Comparison of ENCODE assay signal across 10 cellular contexts in genomic region chr11:92225206-92225562, GRCh38. TPM values are rescaled to one million over a fixed set of nuclear protein-coding genes. Genes with fewer than 3 reads are reported as not detected.
DNase-seq lines count a peak whose midpoint lies in the region; ATAC-seq and TF ChIP-seq lines count a peak whose summit lies in the region.
"Had no signal": no experiment of that assay in that cellular context is flagged by ENCODE, and none has a peak within 500 bp of the region (broad histone marks: within the 10 kb centered on the region; RNA-seq: fewer than 3 reads in every experiment).

No MANE protein-coding gene starts in this region.

- no peak overlapping the region for H3K27ac ChIP-seq in right cardiac atrium (ENCODE audit: low read length)
- no peak overlapping the region for H3K27ac ChIP-seq in rectal smooth muscle tissue (ENCODE audit: low read depth, low read length)

- H3K27me3 Mint-ChIP-seq in T-helper 2 cell treated with Interferon-gamma antibody and Interleukin-4, amounts not matched to agents 5 μg/mL and 100 μg/mL, for 36 hours (ENCODE audit: low read depth) = peaks cover 54% of the 10 kb centered on the region

- H3K4me3 ChIP-seq in right cardiac atrium (ENCODE audit: low read length) (peak overlapping the region; percentile 37), rectal smooth muscle tissue (ENCODE audit: low read length) (peak overlapping the region; percentile 53)

- intact Hi-C loops in right cardiac atrium (cut with DNase I) = no loop called here

- no peak overlapping the region for H3K4me3 Mint-ChIP-seq in T-helper 2 cell treated with Interferon-gamma antibody and Interleukin-4, amounts not matched to agents 5 μg/mL and 100 μg/mL, for 36 hours
- H3K4me3 Mint-ChIP-seq: activated CD4-positive, alpha-beta memory T cell treated with anti-CD3 and anti-CD28 coated beads for 36 hours had no signal

- DNase-seq in GM13977 (ENCODE audit: low spot score) (peak; percentile 19), right cardiac atrium (peak; percentile 13 to 45 (median 23)), AG08396 (ENCODE audit: low spot score) (no peak)
- no peak for DNase-seq in T-helper 2 cell treated with Interferon-gamma antibody and Interleukin-4, amounts not matched to agents 5 μg/mL and 100 μg/mL, for 36 hours (ENCODE audit: low spot score)
- no peak for DNase-seq in effector CD4-positive, alpha-beta T cell
- DNase-seq: activated CD4-positive, alpha-beta memory T cell treated with anti-CD3 and anti-CD28 coated beads for 36 hours; stimulated activated CD4-positive, alpha-beta T cell treated with anti-CD3 and anti-CD28 coated beads, Interleukin-2, amount 100 ng/mL, for 48 hours had no signal

- H3K36me3 ChIP-seq in rectal smooth muscle tissue (ENCODE audit: control insufficient read depth, insufficient read depth, low read length) = no peaks in the 10 kb centered on the region

- H3K27me3 ChIP-seq in right cardiac atrium (ENCODE audit: control insufficient read depth, insufficient read depth) (peaks cover 3% of the 10 kb centered on the region), rectal smooth muscle tissue (ENCODE audit: control insufficient read depth, insufficient read depth, low read length) (peaks cover 15% of the 10 kb centered on the region)

- H3K27ac Mint-ChIP-seq in T-helper 2 cell treated with Interferon-gamma antibody and Interleukin-4, amounts not matched to agents 5 μg/mL and 100 μg/mL, for 36 hours = no peak overlapping the region
- H3K27ac Mint-ChIP-seq: activated CD4-positive, alpha-beta memory T cell treated with anti-CD3 and anti-CD28 coated beads for 36 hours had no signal

- ATAC-seq in SK-N-SH treated with all-trans-retinoic acid at 6 μM for 48 hours (peak; percentile 29), right cardiac atrium (peak in 1 of 2 donors; percentile 15), GM18520 (IDR thresholded peaks at IDR 0.05; ENCODE audit: unreplicated experiment) (no peak)

- TF ChIP-seq CTCF in GM13977 (IDR thresholded peaks at IDR 0.05; ENCODE audit: extremely low read depth, insufficient read depth, missing control alignments) = no peak

- no peaks in the 10 kb centered on the region for H3K4me1 Mint-ChIP-seq in T-helper 2 cell treated with Interferon-gamma antibody and Interleukin-4, amounts not matched to agents 5 μg/mL and 100 μg/mL, for 36 hours (ENCODE audit: low read depth)

- in situ Hi-C loops in GM13977 (cut with MboI; ENCODE audit: low pct_unique_long_range_greater_than_20kb, low sequenced_read_pairs, unreplicated experiment) = no loop called here

- no peaks in the 10 kb centered on the region for H3K36me3 Mint-ChIP-seq in T-helper 2 cell treated with Interferon-gamma antibody and Interleukin-4, amounts not matched to agents 5 μg/mL and 100 μg/mL, for 36 hours (ENCODE audit: low read depth)

- no peak overlapping the region for H3K9ac ChIP-seq in rectal smooth muscle tissue (ENCODE audit: low read length)

- H3K4me1 ChIP-seq in right cardiac atrium (ENCODE audit: control insufficient read depth, insufficient read depth, low read length) (peaks cover 3% of the 10 kb centered on the region), rectal smooth muscle tissue (ENCODE audit: control insufficient read depth, insufficient read depth, low read length) (peaks cover 3% of the 10 kb centered on the region)

- H3K9me3 ChIP-seq in right cardiac atrium (ENCODE audit: control insufficient read depth, low read length) = no peaks in the 10 kb centered on the region

- H3K9me3 Mint-ChIP-seq in T-helper 2 cell treated with Interferon-gamma antibody and Interleukin-4, amounts not matched to agents 5 μg/mL and 100 μg/mL, for 36 hours = no peaks in the 10 kb centered on the region

- under 1% methylated on average over 26 of the region's 26 CpGs for WGBS in right cardiac atrium

TF ChIP-seq in SK-N-SH treated with all-trans-retinoic acid at 6 μM for 48 hours, 23 proteins besides CTCF, POLR2A, EP300 and RAD21:
- no peak for TF ChIP-seq ARNTL (CRISPR knock-in tag; IDR thresholded peaks at IDR 0.05; ENCODE audit: borderline replicate concordance, low read depth)
- TF ChIP-seq CREB5 (CRISPR knock-in tag; IDR thresholded peaks at IDR 0.05; ENCODE audit: low read depth) = no peak
- no peak for TF ChIP-seq PATZ1 (CRISPR knock-in tag; IDR thresholded peaks at IDR 0.05; ENCODE audit: borderline replicate concordance)
- no peak for TF ChIP-seq PPARA (CRISPR knock-in tag; IDR thresholded peaks at IDR 0.05; ENCODE audit: borderline replicate concordance)
- TF ChIP-seq OSR1 (CRISPR knock-in tag; IDR thresholded peaks at IDR 0.05) = no peak
- no peak for TF ChIP-seq SNAI2 (CRISPR knock-in tag; IDR thresholded peaks at IDR 0.05)
- no peak for TF ChIP-seq CSDC2 (CRISPR knock-in tag; IDR thresholded peaks at IDR 0.05)
- no peak for TF ChIP-seq ZNF565 (CRISPR knock-in tag; conservative IDR thresholded peaks at IDR 0.05; ENCODE audit: low read depth)
- no peak for TF ChIP-seq ZFP30 (CRISPR knock-in tag; IDR thresholded peaks at IDR 0.05)
- TF ChIP-seq ZFP3 (CRISPR knock-in tag; IDR thresholded peaks at IDR 0.05) = no peak
- no peak for TF ChIP-seq TCF4 (CRISPR knock-in tag; IDR thresholded peaks at IDR 0.05; ENCODE audit: borderline replicate concordance)
- no peak for TF ChIP-seq BACH2 (CRISPR knock-in tag; IDR thresholded peaks at IDR 0.05; ENCODE audit: borderline replicate concordance)
- TF ChIP-seq GLIS3 (CRISPR knock-in tag; IDR thresholded peaks at IDR 0.05) = no peak
- no peak for TF ChIP-seq TOX (CRISPR knock-in tag; IDR thresholded peaks at IDR 0.05; ENCODE audit: borderline replicate concordance)
- TF ChIP-seq ZC3H10 (CRISPR knock-in tag; IDR thresholded peaks at IDR 0.05) = no peak
- TF ChIP-seq POU6F1 (CRISPR knock-in tag; IDR thresholded peaks at IDR 0.05; ENCODE audit: borderline replicate concordance, low read depth) = no peak
- TF ChIP-seq ZNF8 (CRISPR knock-in tag; IDR thresholded peaks at IDR 0.05) = no peak
- no peak for TF ChIP-seq ZNF70 (CRISPR knock-in tag; IDR thresholded peaks at IDR 0.05)

RNA-seq across cellular contexts. Expression of gene FAT3, which starts 0.6 kb away (rescaled TPM):
- 1 to 10 TPM; 1.1 to 3.0 (median 1.3) TPM for total RNA-seq in right cardiac atrium
- 0.25 TPM for polyA plus RNA-seq in right cardiac atrium
- total RNA-seq: activated CD4-positive, alpha-beta memory T cell treated with anti-CD3 and anti-CD28 coated beads for 36 hours had no signal

Comparison
In these comparisons a context has a peak if more than half of its experiments do, and no peak if none do; other contexts are left out.
1. DNase-seq: peak in GM13977 (single experiment) and right cardiac atrium (3 of 3); none in T-helper 2 cell treated with Interferon-gamma antibody and Interleukin-4, amounts not matched to agents 5 μg/mL and 100 μg/mL, for 36 hours (single experiment), effector CD4-positive, alpha-beta T cell (single experiment) and AG08396 (single experiment).